In the genomic region with DNA sequence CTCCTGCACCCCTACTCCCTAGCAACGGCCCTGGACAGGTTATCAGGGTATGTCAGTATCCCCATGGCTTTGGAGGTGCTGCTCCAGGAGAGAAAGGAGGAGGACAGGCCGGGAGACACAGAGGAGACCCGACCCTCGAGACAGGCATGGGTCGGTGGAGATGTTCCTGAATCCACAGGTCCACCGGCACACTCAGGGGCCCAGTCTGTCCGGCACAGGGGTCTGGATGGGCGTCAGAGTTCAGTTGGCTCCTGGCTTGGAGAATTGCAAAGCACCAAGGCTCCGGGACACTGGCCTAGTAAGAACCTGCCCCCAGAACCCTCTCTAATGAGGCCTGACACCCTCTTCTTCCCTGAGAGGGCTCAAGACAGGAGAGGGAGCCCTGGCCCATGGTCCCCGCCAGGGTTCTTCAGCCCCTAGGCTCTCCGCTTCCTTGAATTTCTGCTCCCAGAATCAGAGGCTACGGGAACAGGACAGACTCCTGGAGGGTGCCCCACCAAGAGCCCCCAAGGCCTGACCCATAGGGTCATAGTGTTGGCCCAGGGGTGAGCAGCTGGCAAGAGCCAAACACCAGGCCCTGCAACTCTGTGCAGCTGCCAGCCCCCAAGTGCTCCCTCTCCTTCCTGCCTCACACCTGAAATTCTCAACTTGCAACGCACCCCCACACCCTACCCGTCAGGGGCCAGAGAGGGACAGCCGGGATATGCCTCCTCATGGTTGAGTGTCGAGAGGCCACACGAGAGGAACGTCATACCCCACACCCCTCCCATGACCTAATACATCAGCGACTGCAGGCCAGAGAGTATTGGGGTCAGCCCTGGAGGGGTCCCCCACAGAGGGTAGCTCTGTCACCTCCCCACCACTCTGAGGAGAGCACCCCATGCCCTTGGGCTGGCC, we compare ENCODE assay signal across 19 cellular contexts. TPM values are rescaled to one million over a fixed set of nuclear protein-coding genes. Genes with fewer than 3 reads are reported as not detected.
DNase-seq lines count a peak whose midpoint lies in the region; ATAC-seq and TF ChIP-seq lines count a peak whose summit lies in the region.
"Had no signal": no experiment of that assay in that cellular context is flagged by ENCODE, and none has a peak within 500 bp of the region (broad histone marks: within the 10 kb centered on the region; RNA-seq: fewer than 3 reads in every experiment).

No MANE protein-coding gene starts in this region.

- intact Hi-C loops in prostate gland (cut with DNase I), result no loop called here

- no peak for TF ChIP-seq CTCF in Peyer's patch (IDR thresholded peaks at IDR 0.05)
- TF ChIP-seq CTCF in osteoblast (IDR thresholded peaks at IDR 0.05; ENCODE audit: extremely low read depth, low read depth, low read length), result no peak
- no peak for TF ChIP-seq CTCF in prostate gland (IDR thresholded peaks at IDR 0.05)

- H3K27ac ChIP-seq in BLaER1 treated with 17β-estradiol and CSF1 and Interleukin-3, amounts not matched to agents 10 nM and 100 nM, result peak overlapping the region in 10 of 11 experiments; percentile 13 to 69 (median 49); a peak in 12 of 22 replicates
- H3K27ac ChIP-seq in Peyer's patch (peak overlapping the region in 1 of 4 donors; percentile 57), osteoblast (ENCODE audit: low read depth, low read length) (no peak overlapping the region), prostate gland (no peak overlapping the region)
- H3K27ac ChIP-seq: 22Rv1, brain microvascular endothelial cell, thoracic aorta had no signal

- no peaks in the 10 kb centered on the region for H3K9me3 ChIP-seq in BLaER1 treated with 17β-estradiol and CSF1 and Interleukin-3, amounts not matched to agents 10 nM and 100 nM (replicated peaks in 1 of 11)
- no peaks in the 10 kb centered on the region for H3K9me3 ChIP-seq in Peyer's patch
- no peaks in the 10 kb centered on the region for H3K9me3 ChIP-seq in osteoblast (ENCODE audit: low read depth, low read length)
- H3K9me3 ChIP-seq in prostate gland, result no peaks in the 10 kb centered on the region
- H3K9me3 ChIP-seq: heart right ventricle, thoracic aorta had no signal

- H3K4me2 ChIP-seq in BLaER1 treated with 17β-estradiol and CSF1 and Interleukin-3, amounts not matched to agents 10 nM and 100 nM, result peak overlapping the region; percentile 69 to 98 (median 82)
- no peak overlapping the region for H3K4me2 ChIP-seq in osteoblast (ENCODE audit: insufficient read depth, low read length)
- H3K4me2 ChIP-seq: smooth muscle cell had no signal

- H3K9ac ChIP-seq in BLaER1 treated with 17β-estradiol and CSF1 and Interleukin-3, amounts not matched to agents 10 nM and 100 nM, result no peak overlapping the region

- H3K36me3 ChIP-seq in BLaER1 treated with 17β-estradiol and CSF1 and Interleukin-3, amounts not matched to agents 10 nM and 100 nM, result no peaks in the 10 kb centered on the region
- no peaks in the 10 kb centered on the region for H3K36me3 ChIP-seq in Peyer's patch
- no peaks in the 10 kb centered on the region for H3K36me3 ChIP-seq in osteoblast (ENCODE audit: insufficient read depth, low read length)
- no peaks in the 10 kb centered on the region for H3K36me3 ChIP-seq in prostate gland
- H3K36me3 ChIP-seq: brain microvascular endothelial cell, heart right ventricle, thoracic aorta had no signal

- H2AFZ ChIP-seq in osteoblast (ENCODE audit: low read length), result no peak overlapping the region

- TF ChIP-seq POLR2A in Peyer's patch (IDR thresholded peaks at IDR 0.05), result no peak
- TF ChIP-seq POLR2A in prostate gland (IDR thresholded peaks at IDR 0.05), result no peak

- WGBS in prostate gland, result 92% methylated on average over 19 of the region's 19 CpGs

- DNase-seq in activated CD4-positive, CD25-positive, alpha-beta regulatory T cell treated with anti-CD3 and anti-CD28 coated beads, Interleukin-2, amount 50 U/mL, for 72 hours, result peak; percentile 24
- DNase-seq in Peyer's patch (peak in 2 of 3 donors; percentile 29 to 37), osteoblast (ENCODE audit: insufficient read length, low spot score, missing footprints) (peak; percentile 30), SW480 (ENCODE audit: low spot score) (no peak), SHP77 treated with DMSO at 0.1 percent for 48 hours (lab: John Stamatoyannopoulos, UW) (no peak), prostate gland (ENCODE audit: low spot score) (no peak)
- DNase-seq: activated gamma-delta T cell, brain microvascular endothelial cell, DMS53, foreskin fibroblast, heart right ventricle, NCI-H146, NCI-H510A had no signal

- peaks cover 0 to 1% (median 0%) of the 10 kb centered on the region in 11 experiments; a peak in 1 of 22 replicates for H4K20me1 ChIP-seq in BLaER1 treated with 17β-estradiol and CSF1 and Interleukin-3, amounts not matched to agents 10 nM and 100 nM
- no peaks in the 10 kb centered on the region for H4K20me1 ChIP-seq in osteoblast (ENCODE audit: insufficient read depth, low read length)

- ATAC-seq in activated CD4-positive, CD25-positive, alpha-beta regulatory T cell treated with anti-CD3 and anti-CD28 coated beads, Interleukin-2, amount 50 U/mL, for 24 hours, result no peak
- ATAC-seq: Panc1 had no signal

- H3K4me3 ChIP-seq in BLaER1 treated with 17β-estradiol and CSF1 and Interleukin-3, amounts not matched to agents 10 nM and 100 nM, result peak overlapping the region in 2 of 10 experiments; percentile 0 to 14; a peak in 2 of 20 replicates
- H3K4me3 ChIP-seq in Peyer's patch, result no peak overlapping the region
- no peak overlapping the region for H3K4me3 ChIP-seq in osteoblast (ENCODE audit: insufficient read depth, low read length)
- no peak overlapping the region for H3K4me3 ChIP-seq in prostate gland
- H3K4me3 ChIP-seq: heart right ventricle, smooth muscle cell, thoracic aorta had no signal

- H3K27me3 ChIP-seq in BLaER1 treated with 17β-estradiol and CSF1 and Interleukin-3, amounts not matched to agents 10 nM and 100 nM, result peaks cover 16 to 33% (median 26%) of the 10 kb centered on the region in 11 experiments; a peak in 21 of 22 replicates
- H3K27me3 ChIP-seq in Peyer's patch (no peaks in the 10 kb centered on the region), osteoblast (ENCODE audit: insufficient read depth, low read length) (peaks cover 21% of the 10 kb centered on the region), prostate gland (replicated peaks; ENCODE audit: insufficient read depth) (no peaks in the 10 kb centered on the region)

- H3K79me2 ChIP-seq in osteoblast (ENCODE audit: insufficient read depth, low read length), result no peaks in the 10 kb centered on the region

- peaks cover 29 to 60% (median 38%) of the 10 kb centered on the region in 10 experiments for H3K4me1 ChIP-seq in BLaER1 treated with 17β-estradiol and CSF1 and Interleukin-3, amounts not matched to agents 10 nM and 100 nM
- H3K4me1 ChIP-seq in Peyer's patch, result peaks cover 0 to 18% (median 11%) of the 10 kb centered on the region in 4 donors
- no peaks in the 10 kb centered on the region for H3K4me1 ChIP-seq in osteoblast (ENCODE audit: insufficient read depth, low read length)
- H3K4me1 ChIP-seq in prostate gland (replicated peaks), result no peaks in the 10 kb centered on the region

RNA-seq across cellular contexts. Expression of a gene that starts 5.5 kb away (rescaled TPM):
- 10 to 100 TPM; 16.9 to 27.1 (median 21.7) TPM for total RNA-seq in Peyer's patch
- total RNA-seq in osteoblast, result under 0.01 TPM in 2 replicates
- 10 to 100 TPM in 1 of 2 donors, 1 to 10 TPM in 1; 6.0 to 10.6 TPM for total RNA-seq in prostate gland

RNA-seq across cellular contexts. Expression of a gene that starts 21.7 kb away (rescaled TPM):
- 10 to 100 TPM in 1 of 4 donors, 1 to 10 TPM in 3; 3.3 to 14.1 (median 6.7) TPM for total RNA-seq in Peyer's patch
- total RNA-seq in osteoblast, result 0.88 and 1.1 TPM in 2 replicates
- total RNA-seq in prostate gland, result under 1 TPM in 1 of 2 donors, not detected in 1; 0.45 TPM

Comparison
In these comparisons a context has a peak if more than half of its experiments do, and no peak if none do; other contexts are left out.
1. DNase-seq: peak in activated CD4-positive, CD25-positive, alpha-beta regulatory T cell treated with anti-CD3 and anti-CD28 coated beads, Interleukin-2, amount 50 U/mL, for 72 hours (single experiment), Peyer's patch (2 of 3) and osteoblast (single experiment); none in SW480 (single experiment), SHP77 treated with DMSO at 0.1 percent for 48 hours (single experiment) and prostate gland (single experiment).
2. H3K27ac ChIP-seq: peak in BLaER1 treated with 17β-estradiol and CSF1 and Interleukin-3, amounts not matched to agents 10 nM and 100 nM (10 of 11); none in osteoblast (single experiment) and prostate gland (0 of 2).